In genomic region chrX:147910607-147911006, GRCh38 we compare ENCODE assay signal across 14 cellular contexts. TPM values are rescaled to one million over a fixed set of nuclear protein-coding genes. Genes with fewer than 3 reads are reported as not detected.
DNase-seq lines count a peak whose midpoint lies in the region; ATAC-seq, FAIRE-seq and TF ChIP-seq lines count a peak whose summit lies in the region.
"Had no signal": no experiment of that assay in that cellular context is flagged by ENCODE, and none has a peak within 500 bp of the region (broad histone marks: within the 10 kb centered on the region; RNA-seq: fewer than 3 reads in every experiment).

No MANE protein-coding gene starts in this region.

- peak overlapping the region; percentile 93 for H3K27ac Mint-ChIP-seq in T-helper 17 cell
- H3K27ac Mint-ChIP-seq in type B pancreatic cell: peak overlapping the region; percentile 88

- no peaks in the 10 kb centered on the region for H3K9me3 ChIP-seq in HepG2 (ENCODE audit: low read length)
- H3K9me3 ChIP-seq in right lobe of liver: no peaks in the 10 kb centered on the region
- no peaks in the 10 kb centered on the region for H3K9me3 ChIP-seq in T-helper 17 cell (ENCODE audit: control insufficient read depth, low read length, poor library complexity, severe bottlenecking)
- peaks cover 15% of the 10 kb centered on the region for H3K9me3 ChIP-seq in iPS-18a (ENCODE audit: control insufficient read depth, low read depth, low read length)
- H3K9me3 ChIP-seq in ovary: no peaks in the 10 kb centered on the region
- H3K9me3 ChIP-seq: psoas muscle had no signal

- H3K4me1 Mint-ChIP-seq in T-helper 17 cell: peaks cover 7% of the 10 kb centered on the region
- peaks cover 3% of the 10 kb centered on the region for H3K4me1 Mint-ChIP-seq in type B pancreatic cell (ENCODE audit: unreplicated experiment)

- no peak overlapping the region for H3K4me3 ChIP-seq in HepG2 (replicated peaks in 1 of 3; ENCODE audit: insufficient read depth in 1 of 3, low read depth in 2 of 3, low read length in 3 of 3)
- no peak overlapping the region for H3K4me3 ChIP-seq in right lobe of liver
- H3K4me3 ChIP-seq in iPS-18a (ENCODE audit: low read length): peak overlapping the region; percentile 42
- H3K4me3 ChIP-seq in ovary: no peak overlapping the region

- POLR2A ChIA-PET in HepG2 (lab: Yijun Ruan, JAX): interaction anchor here (1.8 kb wide), 1 partner anchor 26 kb away, joined by 6 read pairs; no protein-coding TSS in a partner anchor

- no peak for TF ChIP-seq RAD21 in HepG2 (CRISPR knock-in tag; IDR thresholded peaks at IDR 0.05)

- H3K4me1 ChIP-seq in HepG2 (ENCODE audit: insufficient read depth, low read length) (peaks cover 44% of the 10 kb centered on the region), right lobe of liver (no peaks in the 10 kb centered on the region), iPS-18a (ENCODE audit: control insufficient read depth, low read depth, low read length) (no peaks in the 10 kb centered on the region), ovary (ENCODE audit: insufficient read depth) (no peaks in the 10 kb centered on the region)

- peak overlapping the region; percentile 66 for H3K4me3 Mint-ChIP-seq in T-helper 17 cell
- H3K4me3 Mint-ChIP-seq in type B pancreatic cell: peak overlapping the region; percentile 87

- no peak for TF ChIP-seq POLR2A in HepG2 (IDR thresholded peaks at IDR 0.05; ENCODE audit: insufficient read depth in 1 of 2, low read depth in 2 of 2, low read length in 2 of 2)
- no peak for TF ChIP-seq POLR2A in right lobe of liver (IDR thresholded peaks at IDR 0.05)
- TF ChIP-seq POLR2A in ovary (IDR thresholded peaks at IDR 0.05): no peak

- peaks cover 36% of the 10 kb centered on the region for H3K79me2 ChIP-seq in HepG2 (ENCODE audit: insufficient read depth, low read length)

- H3K27me3 Mint-ChIP-seq in T-helper 17 cell (no peaks in the 10 kb centered on the region), type B pancreatic cell (no peaks in the 10 kb centered on the region)

- no TSS peak for BruUV-seq in HepG2 (replicated peaks; lab: Mats Ljungman, UMichigan)

- H3K36me3 Mint-ChIP-seq in T-helper 17 cell (ENCODE audit: low read depth) (no peaks in the 10 kb centered on the region), type B pancreatic cell (no peaks in the 10 kb centered on the region)

- peaks cover 5% of the 10 kb centered on the region for H3K9me3 Mint-ChIP-seq in type B pancreatic cell

- no peak overlapping the region for H3K9ac ChIP-seq in HepG2 (ENCODE audit: insufficient read depth, low read depth, low read length)
- no peak overlapping the region for H3K9ac ChIP-seq in iPS-18a (ENCODE audit: low read length)

- no peak for ATAC-seq in HepG2
- ATAC-seq in right lobe of liver: no peak
- no peak for ATAC-seq in T-helper 17 cell
- no peak for ATAC-seq in GM18858 (IDR thresholded peaks at IDR 0.05; ENCODE audit: unreplicated experiment)

- WGBS in HepG2 (ENCODE audit: low lambda C conversion rate): 91% methylated on average over 9 of the region's 9 CpGs
- 75% methylated on average over 9 of the region's 9 CpGs for WGBS in right lobe of liver (ENCODE audit: insufficient coverage, low coverage, low lambda C conversion rate, missing lambda C conversion rate)
- WGBS in ovary, 3 donors: 79 to 86% (median 84%) methylated on average over 9 of the region's 9 CpGs

- CTCF ChIA-PET in HepG2 (lab: Yijun Ruan, JAX; ENCODE audit: low intra/inter-chr PET ratio, low total read pairs): no interaction called here

- H2AFZ ChIP-seq in HepG2 (ENCODE audit: low read length): no peak overlapping the region

- no peak overlapping the region for H3K4me2 ChIP-seq in HepG2 (ENCODE audit: low read depth, low read length)

- intact Hi-C loops in HepG2 (cut with micrococcal nuclease; ENCODE audit: unreplicated experiment) (loop anchor here (2.0 kb wide), 1 partner anchor 22 kb away; no protein-coding TSS in a partner anchor), right lobe of liver (cut with DNase I) (no loop called here), ovary (cut with DNase I) (no loop called here)

- DNase-seq in HepG2 (ENCODE audit: low spot score): no peak
- DNase-seq in right lobe of liver: no peak
- no peak for DNase-seq in T-helper 17 cell
- no peak for DNase-seq in type B pancreatic cell (ENCODE audit: extremely low spot score, unreplicated experiment)
- DNase-seq in ovary: no peak
- no peak for DNase-seq in GM19239 (ENCODE audit: insufficient read length, low spot score)
- DNase-seq: central memory CD4-positive, alpha-beta T cell; KBM-7; NCI-H1694 treated with DMSO at 0.1 percent for 48 hours; NCI-H524 had no signal

- TF ChIP-seq EP300 in HepG2 (IDR thresholded peaks at IDR 0.05; ENCODE audit: low read depth in 2 of 2, low read length in 2 of 2) (no peak), HepG2 (CRISPR knock-in tag; IDR thresholded peaks at IDR 0.05; ENCODE audit: borderline replicate concordance) (no peak), ovary (IDR thresholded peaks at IDR 0.05) (no peak)

- no peak for FAIRE-seq in HepG2 (lab: Jason Lieb, UNC)
- FAIRE-seq in GM19239 (lab: Jason Lieb, UNC): no peak
- FAIRE-seq: islet of Langerhans had no signal

- H3K36me3 ChIP-seq in HepG2 (replicated peaks in 1 of 2; ENCODE audit: control insufficient read depth in 1 of 2, insufficient read depth in 2 of 2, low read length in 2 of 2) (no peaks in the 10 kb centered on the region), right lobe of liver (no peaks in the 10 kb centered on the region), iPS-18a (ENCODE audit: control insufficient read depth, low read depth, low read length) (no peaks in the 10 kb centered on the region), ovary (no peaks in the 10 kb centered on the region)

- no peaks in the 10 kb centered on the region for H3K27me3 ChIP-seq in HepG2 (ENCODE audit: control insufficient read depth in 1 of 2, insufficient read depth in 2 of 2, low read length in 2 of 2)
- no peaks in the 10 kb centered on the region for H3K27me3 ChIP-seq in right lobe of liver
- peaks cover 11% of the 10 kb centered on the region for H3K27me3 ChIP-seq in iPS-18a (ENCODE audit: control insufficient read depth, insufficient read depth, low read length)
- no peaks in the 10 kb centered on the region for H3K27me3 ChIP-seq in ovary

- H3K27ac ChIP-seq in HepG2 (ENCODE audit: extremely low read length, insufficient read depth, low read length) (peak overlapping the region; percentile 61), right lobe of liver (peak overlapping the region in 1 of 3 donors; percentile 71), iPS-18a (ENCODE audit: low read length) (no peak overlapping the region), ovary (peak overlapping the region in 1 of 2 donors; percentile 30)

- TF ChIP-seq CTCF in HepG2 (CRISPR knock-in tag; IDR thresholded peaks at IDR 0.05) (no peak), right lobe of liver (IDR thresholded peaks at IDR 0.05) (no peak), type B pancreatic cell (conservative IDR thresholded peaks at IDR 0.05) (no peak), ovary (IDR thresholded peaks at IDR 0.05) (no peak)

- in situ Hi-C loops in HepG2 (cut with HindIII; ENCODE audit: extremely low pct_ligation_motif_present, low pct_unique_long_range_greater_than_20kb): no loop called here

- H4K20me1 ChIP-seq in HepG2 (ENCODE audit: insufficient read depth, low read length): peaks cover 16% of the 10 kb centered on the region

TF ChIP-seq in HepG2, 621 proteins besides CTCF, POLR2A, EP300 and RAD21:
- 0 out of 2 replicates have a peak, but pooled peaks have one; percentile 20 for TF ChIP-seq SALL1 (CRISPR knock-in tag; IDR thresholded peaks at IDR 0.05)
- TF ChIP-seq FOSL2 (CRISPR knock-in tag; IDR thresholded peaks at IDR 0.05): no peak
TF ChIP-seq in HepG2: peak in this region for 1.

RNA-seq across cellular contexts. Expression of gene FMR1, which starts 1.1 kb away (rescaled TPM):
- total RNA-seq in HepG2 (2016; rRNA removed; fragmentation: Illumina TruSeq; extraction: Trizol): 27.8 and 29.3 TPM in 2 replicates
- 7.1 and 8.2 TPM in 2 replicates for total RNA-seq in HepG2 (2016; cell fraction: cytosol; rRNA removed; fragmentation: Illumina TruSeq; extraction: Trizol; ENCODE audit: low read depth)
- 27.9 and 28.2 TPM in 2 replicates for total RNA-seq in HepG2 (2016; cell fraction: insoluble cytoplasmic fraction; rRNA removed; fragmentation: Illumina TruSeq; extraction: Trizol)
- total RNA-seq in HepG2 (2016; cell fraction: membrane; rRNA removed; fragmentation: Illumina TruSeq; extraction: Trizol): 10.8 and 13.7 TPM in 2 replicates
- 40.4 and 42.5 TPM in 2 replicates for total RNA-seq in HepG2 (2016; cell fraction: nucleus; rRNA removed; fragmentation: Illumina TruSeq; extraction: Trizol)
- polyA plus RNA-seq in HepG2 (2011; rRNA removed): 47.1 and 49.6 TPM in 2 replicates
- polyA plus RNA-seq in HepG2 (2011; cell fraction: cytosol; rRNA removed): 13.5 and 21.4 TPM in 2 replicates
- polyA plus RNA-seq in HepG2 (2011; cell fraction: nucleus; rRNA removed): 67.5 and 88.7 TPM in 2 replicates
- polyA plus RNA-seq in HepG2 (2012): 58.7 and 86.7 TPM in 2 replicates
- polyA plus RNA-seq in HepG2 (2016; cell fraction: cytosol; fragmentation: Illumina TruSeq; extraction: Trizol; ENCODE audit: low read depth): 1.1 and 1.3 TPM in 2 replicates
- 28.9 and 30.6 TPM in 2 replicates for polyA plus RNA-seq in HepG2 (2016; cell fraction: insoluble cytoplasmic fraction; fragmentation: Illumina TruSeq; extraction: Trizol; ENCODE audit: low read depth)
- 4.3 and 6.1 TPM in 2 replicates for polyA plus RNA-seq in HepG2 (2016; cell fraction: membrane; fragmentation: Illumina TruSeq; extraction: Trizol; ENCODE audit: low read depth)
- polyA plus RNA-seq in HepG2 (2016; cell fraction: nucleus; fragmentation: Illumina TruSeq; extraction: Trizol; ENCODE audit: insufficient read depth, low read depth): 56.9 and 61.9 TPM in 2 replicates
- polyA minus RNA-seq in HepG2 (2011; rRNA and poly(A)+ RNA removed; ENCODE audit: low replicate concordance): 19.4 and 22.9 TPM in 2 replicates
- polyA minus RNA-seq in HepG2 (2011; cell fraction: cytosol; rRNA and poly(A)+ RNA removed): 28.4 and 38.1 TPM in 2 replicates
- 172 and 229 TPM in 2 replicates for polyA minus RNA-seq in HepG2 (2011; cell fraction: nucleus; rRNA and poly(A)+ RNA removed)
- total RNA-seq in right lobe of liver: 10 to 100 TPM; 16.2 to 32.9 (median 21.5) TPM
- total RNA-seq in T-helper 17 cell: 10 to 100 TPM; 75.2 to 83.1 TPM
- total RNA-seq in type B pancreatic cell (ENCODE audit: low replicate concordance): 63.2 and 83.1 TPM in 2 replicates
- 10 to 100 TPM; 43.1 to 65.2 (median 47.1) TPM for total RNA-seq in ovary
- 10 to 100 TPM; 27.1 to 37.6 TPM for polyA plus RNA-seq in ovary
